ENCODE assay signal across 25 cellular contexts in genomic region chr13:113373811-113374485, GRCh38. TPM values are rescaled to one million over a fixed set of nuclear protein-coding genes. Genes with fewer than 3 reads are reported as not detected.
DNase-seq lines count a peak whose midpoint lies in the region; ATAC-seq and TF ChIP-seq lines count a peak whose summit lies in the region.
"Had no signal": no experiment of that assay in that cellular context is flagged by ENCODE, and none has a peak within 500 bp of the region (broad histone marks: within the 10 kb centered on the region; RNA-seq: fewer than 3 reads in every experiment).

No MANE protein-coding gene starts in this region.

- H3K36me3 Mint-ChIP-seq in H9 (ENCODE audit: insufficient read depth in 1 of 3, low read depth in 3 of 3) (peaks cover 4 to 14% (median 12%) of the 10 kb centered on the region in 3 experiments), endodermal cell (ENCODE audit: low read depth) (no peaks in the 10 kb centered on the region)
- H3K36me3 Mint-ChIP-seq: CD8-positive, alpha-beta T cell had no signal

- H2BK120ac ChIP-seq in H9 (ENCODE audit: low read depth, low read length, poor library complexity, severe bottlenecking) = no peak overlapping the region

- no peak overlapping the region for H3K56ac ChIP-seq in H9 (ENCODE audit: insufficient read length, low read depth, low read length)

- WGBS in H9 (ENCODE audit: extremely low coverage, insufficient read length, low lambda C conversion rate) = no CpG with 5 or more reads among the region's 20 CpGs
- 93 to 95% methylated on average over 17 to 20 of the region's 20 CpGs for WGBS in endodermal cell (ENCODE audit: insufficient coverage in 1 of 2, insufficient read length in 1 of 2), 2 experiments

- H3K4me1 ChIP-seq in H9 (ENCODE audit: insufficient read depth, low read length) (no peaks in the 10 kb centered on the region; the same call in 1 of the 2 replicates), endodermal cell (ENCODE audit: control insufficient read depth, insufficient read depth, low read length) (no peaks in the 10 kb centered on the region), lower lobe of right lung (no peaks in the 10 kb centered on the region)
- H3K4me1 ChIP-seq: Caco-2 had no signal

- H2BK20ac ChIP-seq in H9 (ENCODE audit: low read depth, low read length, poor library complexity, severe bottlenecking) = no peak overlapping the region

- H4K91ac ChIP-seq in H9 (ENCODE audit: insufficient read length, low read depth, low read length) = no peak overlapping the region

- no peak overlapping the region for H2BK12ac ChIP-seq in H9 (ENCODE audit: insufficient read length, low read depth, low read length)

- H2AFZ ChIP-seq in H9 (ENCODE audit: low read length) = no peak overlapping the region

- no peak overlapping the region for H3T11ph ChIP-seq in H9 (ENCODE audit: low read length)

- no peaks in the 10 kb centered on the region for H3K36me3 ChIP-seq in endodermal cell (ENCODE audit: control insufficient read depth, insufficient read depth, low read length)
- H3K36me3 ChIP-seq in lower lobe of right lung = no peaks in the 10 kb centered on the region
- H3K36me3 ChIP-seq: MG63 had no signal

- no peak overlapping the region for H3K4me2 ChIP-seq in H9 (ENCODE audit: insufficient read depth, insufficient read length, low read length)
- H3K4me2 ChIP-seq: SK-N-SH had no signal

- H2BK15ac ChIP-seq in H9 (ENCODE audit: low read depth, low read length) = no peak overlapping the region

- no peak for TF ChIP-seq CTCF in H9 (conservative IDR thresholded peaks at IDR 0.05)
- no peak for TF ChIP-seq CTCF in endodermal cell (conservative IDR thresholded peaks at IDR 0.05)
- TF ChIP-seq CTCF in lower lobe of right lung (IDR thresholded peaks at IDR 0.05) = no peak

- no peak overlapping the region for H3K27ac ChIP-seq in H9 (ENCODE audit: insufficient read length, low read depth, low read length)
- no peak overlapping the region for H3K27ac ChIP-seq in endodermal cell (ENCODE audit: low read depth, low read length)
- no peak overlapping the region for H3K27ac ChIP-seq in lower lobe of right lung

- H3K18ac ChIP-seq in H9 (ENCODE audit: insufficient read length, low read depth, low read length) = no peak overlapping the region

- intact Hi-C loops in lower lobe of right lung (cut with DNase I) = no loop called here

- peak overlapping the region; percentile 33 for H2AK5ac ChIP-seq in H9 (ENCODE audit: insufficient read length, low read length)

- ATAC-seq in lower lobe of right lung = peak in 1 of 2 donors; percentile 19
- ATAC-seq: CD8-positive, alpha-beta T cell had no signal

- no peaks in the 10 kb centered on the region for H3K79me2 ChIP-seq in H9 (ENCODE audit: insufficient read depth, low read length)

- no peak overlapping the region for H4K5ac ChIP-seq in H9 (ENCODE audit: insufficient read length, low read depth, low read length)

- H3K4ac ChIP-seq in H9 (ENCODE audit: low read depth, low read length) = no peak overlapping the region; the same call in 1 of the 2 replicates

- no peak overlapping the region for H4K8ac ChIP-seq in H9 (replicated peaks; ENCODE audit: insufficient read length, low read depth, low read length)

- H3K23me2 ChIP-seq in H9 (ENCODE audit: insufficient read length, low read depth, low read length, poor library complexity, severe bottlenecking) = no peaks in the 10 kb centered on the region

- H2BK5ac ChIP-seq in H9 (ENCODE audit: insufficient read length, low read length) = no peak overlapping the region

- H3K4me3 Mint-ChIP-seq in H9 = peak overlapping the region in 1 of 2 experiments; percentile 40; a peak in 2 of 5 replicates
- no peak overlapping the region for H3K4me3 Mint-ChIP-seq in endodermal cell
- H3K4me3 Mint-ChIP-seq: CD8-positive, alpha-beta T cell had no signal

- no peaks in the 10 kb centered on the region for H3K79me1 ChIP-seq in H9 (ENCODE audit: insufficient read depth, low read depth, low read length, poor library complexity, severe bottlenecking)

- H3K4me3 ChIP-seq in endodermal cell (ENCODE audit: low read length) = no peak overlapping the region
- H3K4me3 ChIP-seq in lower lobe of right lung = no peak overlapping the region
- H3K4me3 ChIP-seq: GM12878, MG63 had no signal

- H3K27me3 Mint-ChIP-seq in H9 (ENCODE audit: low read depth) (peaks cover 3% of the 10 kb centered on the region; the same call in 1 of the 2 replicates), endodermal cell (ENCODE audit: insufficient read depth) (peaks cover 4% of the 10 kb centered on the region)

- peaks cover 32 to 36% of the 10 kb centered on the region in 2 experiments for H3K4me1 Mint-ChIP-seq in H9
- H3K4me1 Mint-ChIP-seq in endodermal cell = peaks cover 8% of the 10 kb centered on the region

- H3K14ac ChIP-seq in H9 (ENCODE audit: insufficient read depth, low read length) = no peak overlapping the region

- H3K9ac ChIP-seq in H9 (ENCODE audit: extremely low read depth, insufficient read length, low read length) (no peak overlapping the region), endodermal cell (ENCODE audit: extremely low read depth, low read length, poor library complexity, severe bottlenecking) (no peak overlapping the region)
- H3K9ac ChIP-seq: SK-N-SH had no signal

- peaks cover 19 to 20% of the 10 kb centered on the region in 2 experiments for H3K9me3 Mint-ChIP-seq in H9
- H3K9me3 Mint-ChIP-seq in endodermal cell = peaks cover 17% of the 10 kb centered on the region
- H3K9me3 Mint-ChIP-seq: CD8-positive, alpha-beta T cell had no signal

- H3K27ac Mint-ChIP-seq in H9 (peak overlapping the region in 2 of 3 experiments; percentile 43 to 92; a peak in 3 of 7 replicates), endodermal cell (peak overlapping the region; percentile 11)
- H3K27ac Mint-ChIP-seq: CD8-positive, alpha-beta T cell had no signal

- H4K20me1 ChIP-seq in H9 (ENCODE audit: control insufficient read depth, insufficient read depth, insufficient read length) = no peaks in the 10 kb centered on the region

- DNase-seq in AG20443 (ENCODE audit: low spot score) = peak; percentile 5
- DNase-seq in H9 = no peak
- peak; percentile 46 for DNase-seq in endodermal cell
- peak; percentile 25 for DNase-seq in lower lobe of right lung
- DNase-seq in activated CD4-positive, alpha-beta T cell treated with anti-CD3 and anti-CD28 coated beads for 4 hours = no peak
- no peak for DNase-seq in Ammon's horn (ENCODE audit: low spot score)
- DNase-seq in cortex of kidney (lab: John Stamatoyannopoulos, UW) = no peak
- DNase-seq: C1 segment of cervical spinal cord; Caco-2; CD8-positive, alpha-beta T cell; DMS79; EL; GDM1; KBM-7; MG63; NCI-H1105 treated with DMSO at 0.1 percent for 48 hours; NCI-H146; NCI-H1930; NCI-H446; NCI-H524 treated with DMSO at 0.1 percent for 48 hours; NCI-H82; NK-92 treated with Interleukin-12 subunit alpha and Interleukin-12 subunit beta, amount 100 ng/mL, for 24 hours; PC-3 had no signal

- H3K27me3 ChIP-seq in H9 (ENCODE audit: insufficient read depth, low read length) (no peaks in the 10 kb centered on the region), endodermal cell (ENCODE audit: control insufficient read depth, insufficient read depth, low read length, poor library complexity, severe bottlenecking) (no peaks in the 10 kb centered on the region), lower lobe of right lung (ENCODE audit: low read depth) (peaks cover 4% of the 10 kb centered on the region)
- H3K27me3 ChIP-seq: MG63 had no signal

- H3K23ac ChIP-seq in H9 (ENCODE audit: insufficient read length, low read depth, low read length) = no peak overlapping the region

- H3K9me3 ChIP-seq in H9 (ENCODE audit: control insufficient read depth, low read depth, low read length) (no peaks in the 10 kb centered on the region), endodermal cell (ENCODE audit: control insufficient read depth, low read length) (no peaks in the 10 kb centered on the region), lower lobe of right lung (no peaks in the 10 kb centered on the region)
- H3K9me3 ChIP-seq: Caco-2, MG63, SK-N-SH had no signal

RNA-seq across cellular contexts. Expression of gene GRTP1, which starts 10.0 kb away (rescaled TPM):
- total RNA-seq in H9 (2021) = 54.8 and 55.0 TPM in 2 replicates
- 10 to 100 TPM; 31.4 to 35.1 TPM for total RNA-seq in endodermal cell
- 7.6 TPM for polyA plus RNA-seq in endodermal cell (2013, experiment 1 of 2)
- polyA plus RNA-seq in endodermal cell (2013, experiment 2 of 2) = 7.7 TPM
- 4.2 TPM for total RNA-seq in lower lobe of right lung
- total RNA-seq: CD8-positive, alpha-beta T cell had no signal

Comparison
In these comparisons a context has a peak if more than half of its experiments do, and no peak if none do; other contexts are left out.
1. DNase-seq: peak in AG20443 (single experiment), endodermal cell (single experiment) and lower lobe of right lung (single experiment); none in H9 (single experiment), activated CD4-positive, alpha-beta T cell treated with anti-CD3 and anti-CD28 coated beads for 4 hours (0 of 2), Ammon's horn (single experiment) and cortex of kidney (single experiment).